ENCODE assay signal across 1 cellular context in the genomic region with DNA sequence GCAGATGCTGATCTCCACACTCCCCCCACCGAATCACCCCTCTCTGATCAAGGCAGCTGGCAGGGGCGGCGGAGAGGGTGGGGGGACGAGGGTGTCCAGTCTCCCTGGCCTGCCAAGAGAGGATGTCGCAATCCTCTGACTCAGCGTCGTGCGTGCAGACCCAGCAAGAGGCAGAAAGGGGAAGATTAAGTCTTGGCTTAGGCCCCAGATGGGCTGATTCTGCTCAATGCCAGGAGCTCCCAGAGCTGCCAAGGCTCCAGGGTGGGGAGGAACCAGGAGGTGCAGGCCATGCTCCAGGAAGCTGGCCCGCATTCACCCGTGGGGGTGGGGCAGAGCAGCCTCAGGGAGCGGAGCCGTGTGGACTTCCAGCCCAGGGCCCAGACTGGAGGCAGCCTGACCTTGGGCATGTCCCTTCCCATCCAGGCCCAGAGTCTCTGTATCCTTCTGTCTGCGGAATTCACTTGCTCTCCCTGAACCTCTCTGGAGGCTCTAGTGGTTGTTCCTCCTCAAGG.
A peak's percentile ranks its signal among the peaks of the same experiment; 100 is the strongest.
TF ChIP-seq lines count a peak whose summit lies in the region.

No MANE protein-coding gene starts in this region.

TF ChIP-seq in HepG2, 621 proteins besides CTCF, POLR2A, EP300 and RAD21 (continued from another document and continues in another):
- TF ChIP-seq, protein P1, sequence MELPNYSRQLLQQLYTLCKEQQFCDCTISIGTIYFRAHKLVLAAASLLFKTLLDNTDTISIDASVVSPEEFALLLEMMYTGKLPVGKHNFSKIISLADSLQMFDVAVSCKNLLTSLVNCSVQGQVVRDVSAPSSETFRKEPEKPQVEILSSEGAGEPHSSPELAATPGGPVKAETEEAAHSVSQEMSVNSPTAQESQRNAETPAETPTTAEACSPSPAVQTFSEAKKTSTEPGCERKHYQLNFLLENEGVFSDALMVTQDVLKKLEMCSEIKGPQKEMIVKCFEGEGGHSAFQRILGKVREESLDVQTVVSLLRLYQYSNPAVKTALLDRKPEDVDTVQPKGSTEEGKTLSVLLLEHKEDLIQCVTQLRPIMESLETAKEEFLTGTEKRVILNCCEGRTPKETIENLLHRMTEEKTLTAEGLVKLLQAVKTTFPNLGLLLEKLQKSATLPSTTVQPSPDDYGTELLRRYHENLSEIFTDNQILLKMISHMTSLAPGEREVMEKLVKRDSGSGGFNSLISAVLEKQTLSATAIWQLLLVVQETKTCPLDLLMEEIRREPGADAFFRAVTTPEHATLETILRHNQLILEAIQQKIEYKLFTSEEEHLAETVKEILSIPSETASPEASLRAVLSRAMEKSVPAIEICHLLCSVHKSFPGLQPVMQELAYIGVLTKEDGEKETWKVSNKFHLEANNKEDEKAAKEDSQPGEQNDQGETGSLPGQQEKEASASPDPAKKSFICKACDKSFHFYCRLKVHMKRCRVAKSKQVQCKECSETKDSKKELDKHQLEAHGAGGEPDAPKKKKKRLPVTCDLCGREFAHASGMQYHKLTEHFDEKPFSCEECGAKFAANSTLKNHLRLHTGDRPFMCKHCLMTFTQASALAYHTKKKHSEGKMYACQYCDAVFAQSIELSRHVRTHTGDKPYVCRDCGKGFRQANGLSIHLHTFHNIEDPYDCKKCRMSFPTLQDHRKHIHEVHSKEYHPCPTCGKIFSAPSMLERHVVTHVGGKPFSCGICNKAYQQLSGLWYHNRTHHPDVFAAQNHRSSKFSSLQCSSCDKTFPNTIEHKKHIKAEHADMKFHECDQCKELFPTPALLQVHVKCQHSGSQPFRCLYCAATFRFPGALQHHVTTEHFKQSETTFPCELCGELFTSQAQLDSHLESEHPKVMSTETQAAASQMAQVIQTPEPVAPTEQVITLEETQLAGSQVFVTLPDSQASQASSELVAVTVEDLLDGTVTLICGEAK (IDR thresholded peaks at IDR 0.05): no peak
- TF ChIP-seq, protein P1 (CRISPR knock-in tag; IDR thresholded peaks at IDR 0.05): no peak; the same call in 1 of the 2 replicates
- TF ChIP-seq PAF1 (CRISPR knock-in tag; IDR thresholded peaks at IDR 0.05) (no peak), ZSCAN30 (CRISPR knock-in tag; IDR thresholded peaks at IDR 0.05) (no peak), ZNF224 (CRISPR knock-in tag; IDR thresholded peaks at IDR 0.05) (no peak), ZNF644 (CRISPR knock-in tag; IDR thresholded peaks at IDR 0.05; ENCODE audit: low read depth) (no peak), SP140L (CRISPR knock-in tag; IDR thresholded peaks at IDR 0.05; ENCODE audit: borderline replicate concordance) (no peak), ZNF816 (CRISPR knock-in tag; IDR thresholded peaks at IDR 0.05; ENCODE audit: borderline replicate concordance) (no peak), ZNF138 (CRISPR knock-in tag; IDR thresholded peaks at IDR 0.05; ENCODE audit: low read depth) (no peak), HOXA9 (CRISPR knock-in tag; IDR thresholded peaks at IDR 0.05; ENCODE audit: borderline replicate concordance) (no peak), ZNF720 (CRISPR knock-in tag; IDR thresholded peaks at IDR 0.05) (no peak), ZNF605 (CRISPR knock-in tag; IDR thresholded peaks at IDR 0.05) (no peak), ELF3 (CRISPR knock-in tag; IDR thresholded peaks at IDR 0.05) (peak; percentile 50; the same call in 1 of the 2 replicates), ZNF775 (CRISPR knock-in tag; IDR thresholded peaks at IDR 0.05; ENCODE audit: borderline replicate concordance) (no peak), XBP1 (CRISPR knock-in tag; IDR thresholded peaks at IDR 0.05) (no peak), ZNF713 (CRISPR knock-in tag; IDR thresholded peaks at IDR 0.05) (no peak), U2AF2 (IDR thresholded peaks at IDR 0.05; ENCODE audit: low read depth, low read length) (no peak), SMARCC2 (IDR thresholded peaks at IDR 0.05) (no peak), ZNF253 (CRISPR knock-in tag; IDR thresholded peaks at IDR 0.05; ENCODE audit: borderline replicate concordance) (no peak), FOXJ3 (CRISPR knock-in tag; IDR thresholded peaks at IDR 0.05; ENCODE audit: borderline replicate concordance) (no peak), NONO (IDR thresholded peaks at IDR 0.05) (no peak), NONO (CRISPR knock-in tag; conservative IDR thresholded peaks at IDR 0.05) (no peak), MATR3 (CRISPR knock-in tag; IDR thresholded peaks at IDR 0.05) (no peak)
- TF ChIP-seq, protein P2, sequence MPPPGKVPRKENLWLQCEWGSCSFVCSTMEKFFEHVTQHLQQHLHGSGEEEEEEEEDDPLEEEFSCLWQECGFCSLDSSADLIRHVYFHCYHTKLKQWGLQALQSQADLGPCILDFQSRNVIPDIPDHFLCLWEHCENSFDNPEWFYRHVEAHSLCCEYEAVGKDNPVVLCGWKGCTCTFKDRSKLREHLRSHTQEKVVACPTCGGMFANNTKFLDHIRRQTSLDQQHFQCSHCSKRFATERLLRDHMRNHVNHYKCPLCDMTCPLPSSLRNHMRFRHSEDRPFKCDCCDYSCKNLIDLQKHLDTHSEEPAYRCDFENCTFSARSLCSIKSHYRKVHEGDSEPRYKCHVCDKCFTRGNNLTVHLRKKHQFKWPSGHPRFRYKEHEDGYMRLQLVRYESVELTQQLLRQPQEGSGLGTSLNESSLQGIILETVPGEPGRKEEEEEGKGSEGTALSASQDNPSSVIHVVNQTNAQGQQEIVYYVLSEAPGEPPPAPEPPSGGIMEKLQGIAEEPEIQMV (CRISPR knock-in tag; IDR thresholded peaks at IDR 0.05; ENCODE audit: low read depth): no peak
- TF ChIP-seq, protein P3, sequence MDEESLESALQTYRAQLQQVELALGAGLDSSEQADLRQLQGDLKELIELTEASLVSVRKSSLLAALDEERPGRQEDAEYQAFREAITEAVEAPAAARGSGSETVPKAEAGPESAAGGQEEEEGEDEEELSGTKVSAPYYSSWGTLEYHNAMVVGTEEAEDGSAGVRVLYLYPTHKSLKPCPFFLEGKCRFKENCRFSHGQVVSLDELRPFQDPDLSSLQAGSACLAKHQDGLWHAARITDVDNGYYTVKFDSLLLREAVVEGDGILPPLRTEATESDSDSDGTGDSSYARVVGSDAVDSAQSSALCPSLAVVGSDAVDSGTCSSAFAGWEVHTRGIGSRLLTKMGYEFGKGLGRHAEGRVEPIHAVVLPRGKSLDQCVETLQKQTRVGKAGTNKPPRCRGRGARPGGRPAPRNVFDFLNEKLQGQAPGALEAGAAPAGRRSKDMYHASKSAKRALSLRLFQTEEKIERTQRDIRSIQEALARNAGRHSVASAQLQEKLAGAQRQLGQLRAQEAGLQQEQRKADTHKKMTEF (CRISPR knock-in tag; IDR thresholded peaks at IDR 0.05): peak; percentile 74; the same call in 1 of the 2 replicates
- TF ChIP-seq, protein P4, sequence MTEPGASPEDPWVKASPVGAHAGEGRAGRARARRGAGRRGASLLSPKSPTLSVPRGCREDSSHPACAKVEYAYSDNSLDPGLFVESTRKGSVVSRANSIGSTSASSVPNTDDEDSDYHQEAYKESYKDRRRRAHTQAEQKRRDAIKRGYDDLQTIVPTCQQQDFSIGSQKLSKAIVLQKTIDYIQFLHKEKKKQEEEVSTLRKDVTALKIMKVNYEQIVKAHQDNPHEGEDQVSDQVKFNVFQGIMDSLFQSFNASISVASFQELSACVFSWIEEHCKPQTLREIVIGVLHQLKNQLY (CRISPR knock-in tag; IDR thresholded peaks at IDR 0.05): no peak
- TF ChIP-seq, protein P5, sequence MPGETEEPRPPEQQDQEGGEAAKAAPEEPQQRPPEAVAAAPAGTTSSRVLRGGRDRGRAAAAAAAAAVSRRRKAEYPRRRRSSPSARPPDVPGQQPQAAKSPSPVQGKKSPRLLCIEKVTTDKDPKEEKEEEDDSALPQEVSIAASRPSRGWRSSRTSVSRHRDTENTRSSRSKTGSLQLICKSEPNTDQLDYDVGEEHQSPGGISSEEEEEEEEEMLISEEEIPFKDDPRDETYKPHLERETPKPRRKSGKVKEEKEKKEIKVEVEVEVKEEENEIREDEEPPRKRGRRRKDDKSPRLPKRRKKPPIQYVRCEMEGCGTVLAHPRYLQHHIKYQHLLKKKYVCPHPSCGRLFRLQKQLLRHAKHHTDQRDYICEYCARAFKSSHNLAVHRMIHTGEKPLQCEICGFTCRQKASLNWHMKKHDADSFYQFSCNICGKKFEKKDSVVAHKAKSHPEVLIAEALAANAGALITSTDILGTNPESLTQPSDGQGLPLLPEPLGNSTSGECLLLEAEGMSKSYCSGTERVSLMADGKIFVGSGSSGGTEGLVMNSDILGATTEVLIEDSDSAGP (CRISPR knock-in tag; IDR thresholded peaks at IDR 0.05; ENCODE audit: borderline replicate concordance): peak; percentile 43; the same call in 1 of the 2 replicates
- TF ChIP-seq, protein P6, sequence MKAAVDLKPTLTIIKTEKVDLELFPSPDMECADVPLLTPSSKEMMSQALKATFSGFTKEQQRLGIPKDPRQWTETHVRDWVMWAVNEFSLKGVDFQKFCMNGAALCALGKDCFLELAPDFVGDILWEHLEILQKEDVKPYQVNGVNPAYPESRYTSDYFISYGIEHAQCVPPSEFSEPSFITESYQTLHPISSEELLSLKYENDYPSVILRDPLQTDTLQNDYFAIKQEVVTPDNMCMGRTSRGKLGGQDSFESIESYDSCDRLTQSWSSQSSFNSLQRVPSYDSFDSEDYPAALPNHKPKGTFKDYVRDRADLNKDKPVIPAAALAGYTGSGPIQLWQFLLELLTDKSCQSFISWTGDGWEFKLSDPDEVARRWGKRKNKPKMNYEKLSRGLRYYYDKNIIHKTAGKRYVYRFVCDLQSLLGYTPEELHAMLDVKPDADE (CRISPR knock-in tag; IDR thresholded peaks at IDR 0.05): no peak
- TF ChIP-seq, protein P7, sequence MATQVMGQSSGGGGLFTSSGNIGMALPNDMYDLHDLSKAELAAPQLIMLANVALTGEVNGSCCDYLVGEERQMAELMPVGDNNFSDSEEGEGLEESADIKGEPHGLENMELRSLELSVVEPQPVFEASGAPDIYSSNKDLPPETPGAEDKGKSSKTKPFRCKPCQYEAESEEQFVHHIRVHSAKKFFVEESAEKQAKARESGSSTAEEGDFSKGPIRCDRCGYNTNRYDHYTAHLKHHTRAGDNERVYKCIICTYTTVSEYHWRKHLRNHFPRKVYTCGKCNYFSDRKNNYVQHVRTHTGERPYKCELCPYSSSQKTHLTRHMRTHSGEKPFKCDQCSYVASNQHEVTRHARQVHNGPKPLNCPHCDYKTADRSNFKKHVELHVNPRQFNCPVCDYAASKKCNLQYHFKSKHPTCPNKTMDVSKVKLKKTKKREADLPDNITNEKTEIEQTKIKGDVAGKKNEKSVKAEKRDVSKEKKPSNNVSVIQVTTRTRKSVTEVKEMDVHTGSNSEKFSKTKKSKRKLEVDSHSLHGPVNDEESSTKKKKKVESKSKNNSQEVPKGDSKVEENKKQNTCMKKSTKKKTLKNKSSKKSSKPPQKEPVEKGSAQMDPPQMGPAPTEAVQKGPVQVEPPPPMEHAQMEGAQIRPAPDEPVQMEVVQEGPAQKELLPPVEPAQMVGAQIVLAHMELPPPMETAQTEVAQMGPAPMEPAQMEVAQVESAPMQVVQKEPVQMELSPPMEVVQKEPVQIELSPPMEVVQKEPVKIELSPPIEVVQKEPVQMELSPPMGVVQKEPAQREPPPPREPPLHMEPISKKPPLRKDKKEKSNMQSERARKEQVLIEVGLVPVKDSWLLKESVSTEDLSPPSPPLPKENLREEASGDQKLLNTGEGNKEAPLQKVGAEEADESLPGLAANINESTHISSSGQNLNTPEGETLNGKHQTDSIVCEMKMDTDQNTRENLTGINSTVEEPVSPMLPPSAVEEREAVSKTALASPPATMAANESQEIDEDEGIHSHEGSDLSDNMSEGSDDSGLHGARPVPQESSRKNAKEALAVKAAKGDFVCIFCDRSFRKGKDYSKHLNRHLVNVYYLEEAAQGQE (IDR thresholded peaks at IDR 0.05; ENCODE audit: borderline replicate concordance in 1 of 2, low read depth in 1 of 2, low read length in 2 of 2): no peak
